In the genomic region with DNA sequence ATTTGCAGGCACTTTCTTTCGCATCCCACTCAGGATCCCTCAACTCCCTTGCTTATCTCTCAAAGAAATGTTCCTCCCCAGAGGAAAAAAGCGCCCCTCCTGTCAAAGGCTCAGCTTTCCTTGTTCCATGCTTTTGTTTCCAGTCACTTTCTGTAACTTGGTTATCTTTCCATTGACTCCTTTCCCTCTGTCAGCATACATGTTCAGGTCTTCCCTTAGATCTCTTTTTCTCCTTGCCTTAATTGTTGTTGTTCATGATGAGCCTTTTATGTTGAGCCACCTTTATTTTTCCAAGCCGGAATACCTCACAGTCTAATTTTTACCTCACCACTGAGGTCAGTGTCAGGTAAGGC, we compare ENCODE assay signal across 9 cellular contexts. TPM values are rescaled to one million over a fixed set of nuclear protein-coding genes. Genes with fewer than 3 reads are reported as not detected.
A peak's percentile ranks its signal among the peaks of the same experiment; 100 is the strongest.
DNase-seq lines count a peak whose midpoint lies in the region; ATAC-seq, FAIRE-seq and TF ChIP-seq lines count a peak whose summit lies in the region.
"Had no signal": no experiment of that assay in that cellular context is flagged by ENCODE, and none has a peak within 500 bp of the region (broad histone marks: within the 10 kb centered on the region; RNA-seq: fewer than 3 reads in every experiment).

No MANE protein-coding gene starts in this region.

- H3K4me1 ChIP-seq in heart right ventricle = peaks cover 0 to 33% (median 25%) of the 10 kb centered on the region in 9 donors
- H3K4me1 ChIP-seq in K562 (replicated peaks in 1 of 2; ENCODE audit: control insufficient read depth in 2 of 2, insufficient read depth in 2 of 2, low read length in 2 of 2) = peaks cover 0 to 10% of the 10 kb centered on the region in 2 experiments; a peak in 3 of 5 replicates
- no peaks in the 10 kb centered on the region for H3K4me1 ChIP-seq in urinary bladder (ENCODE audit: insufficient read depth)

- TF ChIP-seq CTCF in heart right ventricle (IDR thresholded peaks at IDR 0.05) (no peak), K562 (IDR thresholded peaks at IDR 0.05 in 2 of 3, conservative IDR thresholded peaks at IDR 0.05 in 1 of 3; ENCODE audit: insufficient read depth in 2 of 3, low read depth in 1 of 3, low read length in 3 of 3) (no peak)

- H3K9me3 Mint-ChIP-seq in memory B cell = no peaks in the 10 kb centered on the region

- ATAC-seq in heart right ventricle = peak in 2 of 8 donors; percentile 8 to 9
- no peak for ATAC-seq in Right ventricle myocardium inferior
- ATAC-seq in K562 = peak; percentile 5
- ATAC-seq in memory B cell (ENCODE audit: low read depth) = no peak
- no peak for ATAC-seq in GM18909 (IDR thresholded peaks at IDR 0.05; ENCODE audit: poor library complexity, unreplicated experiment)

- no TSS peak for BruUV-seq in K562 (replicated peaks; lab: Mats Ljungman, UMichigan)

- no peak for FAIRE-seq in K562 (lab: Jason Lieb, UNC)
- FAIRE-seq: TTC549 had no signal

- POLR2A ChIA-PET in K562 (lab: Yijun Ruan, JAX) = interaction anchor here (0.6 to 1.7 kb wide), 6 partner anchors 12 to 172 kb away, joined by 3 to 5 read pairs (median 3); no protein-coding TSS in a partner anchor

- H3K4me3 Mint-ChIP-seq in memory B cell = peak overlapping the region; percentile 91

- no peak overlapping the region for H3K27ac Mint-ChIP-seq in memory B cell

- 10 to 21% methylated on average over 3 of the region's 3 CpGs for WGBS in heart right ventricle, 2 donors
- WGBS in K562 (ENCODE audit: insufficient coverage, low coverage, missing lambda C conversion rate) = 12% methylated on average over 3 of the region's 3 CpGs
- WGBS in urinary bladder = 18% methylated on average over 3 of the region's 3 CpGs

- H3K27ac ChIP-seq in heart right ventricle (peak overlapping the region in 6 of 10 donors; percentile 47 to 83 (median 70)), K562 (ENCODE audit: extremely low read depth, low read depth, low read length) (peak overlapping the region; percentile 47), urinary bladder (ENCODE audit: low read depth) (no peak overlapping the region)

- no peaks in the 10 kb centered on the region for H4K20me1 ChIP-seq in K562 (replicated peaks; ENCODE audit: control insufficient read depth, insufficient read depth, low read length)

- TF ChIP-seq EP300 in K562 (IDR thresholded peaks at IDR 0.05; ENCODE audit: low read length) = no peak

- H2AFZ ChIP-seq in K562 (ENCODE audit: low read depth, low read length) = peak overlapping the region; percentile 93

- peaks cover 18% of the 10 kb centered on the region for H3K4me1 Mint-ChIP-seq in memory B cell

- peaks cover 2% of the 10 kb centered on the region for H3K36me3 Mint-ChIP-seq in memory B cell

- H3K27me3 ChIP-seq in heart right ventricle (no peaks in the 10 kb centered on the region), K562 (ENCODE audit: control insufficient read depth in 2 of 2, insufficient read depth in 2 of 2, low read length in 2 of 2) (no peaks in the 10 kb centered on the region)

- no peak for TF ChIP-seq POLR2A in K562 (conservative IDR thresholded peaks at IDR 0.05)

- H3K79me2 ChIP-seq in K562 (ENCODE audit: control insufficient read depth, insufficient read depth, low read length) = peaks cover 22% of the 10 kb centered on the region

- H3K4me3 ChIP-seq in heart right ventricle = peak overlapping the region; percentile 38 to 71 (median 59)
- peak overlapping the region; percentile 53 for H3K4me3 ChIP-seq in K562
- peak overlapping the region; percentile 77 for H3K4me3 ChIP-seq in urinary bladder (ENCODE audit: low read depth, low read length)

- no peak for TF ChIP-seq RAD21 in K562 (CRISPR knock-in tag; conservative IDR thresholded peaks at IDR 0.05 in 1 of 2, IDR thresholded peaks at IDR 0.05 in 1 of 2)

- H3K9ac ChIP-seq in K562 (ENCODE audit: insufficient read depth in 1 of 2, low read depth in 2 of 2, low read length in 2 of 2) = peak overlapping the region; percentile 72 to 83

- CTCF ChIA-PET in K562 (lab: Yijun Ruan, JAX; ENCODE audit: low intra/inter-chr PET ratio) = no interaction called here

- H3K36me3 ChIP-seq in heart right ventricle (peaks cover 0 to 27% (median 12%) of the 10 kb centered on the region in 9 donors), K562 (ENCODE audit: control insufficient read depth, insufficient read depth, low read length) (no peaks in the 10 kb centered on the region), urinary bladder (ENCODE audit: insufficient read depth) (no peaks in the 10 kb centered on the region)

- no peaks in the 10 kb centered on the region for H3K27me3 Mint-ChIP-seq in memory B cell

- intact Hi-C loops in heart right ventricle (cut with DNase I) = loop anchor here in 4 of 10 donors (2.0 to 10.0 kb wide), 3 partner anchors 42 to 169 kb away; no protein-coding TSS in a partner anchor
- intact Hi-C loops in Right ventricle myocardium inferior (cut with DNase I) = loop anchor here (10.0 kb wide), 1 partner anchor 169 kb away; no protein-coding TSS in a partner anchor
- intact Hi-C loops in K562 (cut with micrococcal nuclease) = no loop called here

- H3K9me3 ChIP-seq in heart right ventricle (no peaks in the 10 kb centered on the region), K562 (replicated peaks; ENCODE audit: control insufficient read depth, insufficient read depth, low read depth, low read length) (no peaks in the 10 kb centered on the region)

- in situ Hi-C loops in K562 (cut with MboI) = no loop called here

- no peak for DNase-seq in heart right ventricle
- no peak for DNase-seq in Right ventricle myocardium inferior (ENCODE audit: missing footprints)
- DNase-seq in K562 (ENCODE audit: extremely low read depth in 1 of 4, low spot score in 3 of 4) = peak in 3 of 4 experiments; percentile 34 to 44 (median 37)
- DNase-seq in memory B cell (ENCODE audit: low spot score in 2 of 2) = no peak
- DNase-seq in SKM-1 (lab: John Stamatoyannopoulos, UW; ENCODE audit: unreplicated experiment) = no peak
- no peak for DNase-seq in activated CD4-positive, alpha-beta T cell treated with anti-CD3 and anti-CD28 coated beads, Interleukin-2, amount 50 U/mL, for 48 hours

- peak overlapping the region; percentile 86 for H3K4me2 ChIP-seq in K562 (ENCODE audit: insufficient read depth, low read length)

- H3K9me1 ChIP-seq in K562 (ENCODE audit: control insufficient read depth, insufficient read depth, low read length) = no peaks in the 10 kb centered on the region

TF ChIP-seq in K562, 482 proteins besides CTCF, POLR2A, EP300 and RAD21 (continues in another document):
- TF ChIP-seq SMARCA4 (IDR thresholded peaks at IDR 0.05) = peak; percentile 43; the same call in 1 of the 2 replicates
- TF ChIP-seq, protein P1, sequence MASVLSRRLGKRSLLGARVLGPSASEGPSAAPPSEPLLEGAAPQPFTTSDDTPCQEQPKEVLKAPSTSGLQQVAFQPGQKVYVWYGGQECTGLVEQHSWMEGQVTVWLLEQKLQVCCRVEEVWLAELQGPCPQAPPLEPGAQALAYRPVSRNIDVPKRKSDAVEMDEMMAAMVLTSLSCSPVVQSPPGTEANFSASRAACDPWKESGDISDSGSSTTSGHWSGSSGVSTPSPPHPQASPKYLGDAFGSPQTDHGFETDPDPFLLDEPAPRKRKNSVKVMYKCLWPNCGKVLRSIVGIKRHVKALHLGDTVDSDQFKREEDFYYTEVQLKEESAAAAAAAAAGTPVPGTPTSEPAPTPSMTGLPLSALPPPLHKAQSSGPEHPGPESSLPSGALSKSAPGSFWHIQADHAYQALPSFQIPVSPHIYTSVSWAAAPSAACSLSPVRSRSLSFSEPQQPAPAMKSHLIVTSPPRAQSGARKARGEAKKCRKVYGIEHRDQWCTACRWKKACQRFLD (CRISPR knock-in tag; IDR thresholded peaks at IDR 0.05) = 0 out of 2 replicates have a peak, but pooled peaks have one; percentile 15
- TF ChIP-seq SRSF7 (optimal IDR thresholded peaks at IDR 0.05; ENCODE audit: low read depth, low read length) = no peak
- 0 out of 2 replicates have a peak, but pooled peaks have one; percentile 31 for TF ChIP-seq HDGF (IDR thresholded peaks at IDR 0.05)
- no peak for TF ChIP-seq NFE2L1 (tag; IDR thresholded peaks at IDR 0.05; ENCODE audit: borderline replicate concordance, low read depth)
- TF ChIP-seq BRCA1 (IDR thresholded peaks at IDR 0.05) = no peak
- TF ChIP-seq BRCA1 (CRISPR knock-in tag; IDR thresholded peaks at IDR 0.05) = no peak
- TF ChIP-seq, protein P2, sequence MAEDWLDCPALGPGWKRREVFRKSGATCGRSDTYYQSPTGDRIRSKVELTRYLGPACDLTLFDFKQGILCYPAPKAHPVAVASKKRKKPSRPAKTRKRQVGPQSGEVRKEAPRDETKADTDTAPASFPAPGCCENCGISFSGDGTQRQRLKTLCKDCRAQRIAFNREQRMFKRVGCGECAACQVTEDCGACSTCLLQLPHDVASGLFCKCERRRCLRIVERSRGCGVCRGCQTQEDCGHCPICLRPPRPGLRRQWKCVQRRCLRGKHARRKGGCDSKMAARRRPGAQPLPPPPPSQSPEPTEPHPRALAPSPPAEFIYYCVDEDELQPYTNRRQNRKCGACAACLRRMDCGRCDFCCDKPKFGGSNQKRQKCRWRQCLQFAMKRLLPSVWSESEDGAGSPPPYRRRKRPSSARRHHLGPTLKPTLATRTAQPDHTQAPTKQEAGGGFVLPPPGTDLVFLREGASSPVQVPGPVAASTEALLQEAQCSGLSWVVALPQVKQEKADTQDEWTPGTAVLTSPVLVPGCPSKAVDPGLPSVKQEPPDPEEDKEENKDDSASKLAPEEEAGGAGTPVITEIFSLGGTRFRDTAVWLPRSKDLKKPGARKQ (CRISPR knock-in tag; IDR thresholded peaks at IDR 0.05) = no peak

RNA-seq across cellular contexts. Expression of a gene that starts 46.5 kb away (rescaled TPM):
- total RNA-seq in heart right ventricle (10 to 100 TPM; 11.2 to 27.4 (median 15.4) TPM), Right ventricle myocardium inferior (35.3 TPM), K562 (2014; rRNA removed) (not detected in 2 replicates), K562 (2014; rRNA removed; fragmentation: Illumina TruSeq; extraction: Trizol) (not detected in 2 replicates), K562 (2015; rRNA removed; fragmentation: Illumina TruSeq; extraction: Trizol) (not detected in 2 replicates), K562 (2021) (0.09 TPM in 1 of 2 replicates, not detected in the other), urinary bladder (17.1 TPM)
- polyA plus RNA-seq in heart right ventricle (10 to 100 TPM; 11.4 to 17.3 TPM), K562 (2011; rRNA removed) (not detected in 2 replicates), K562 (2014; fragmentation: Illumina TruSeq; extraction: Trizol) (not detected in 2 replicates), K562 (2014; fragmentation: Nextera tagmentation; extraction: Ambion mirVana) (not detected), K562 (2014; rRNA removed) (not detected in 2 replicates), urinary bladder (224 TPM)
- not detected in 2 replicates for total RNA-seq in K562 (2011; cell fraction: chromatin; rRNA removed; ENCODE audit: low replicate concordance)
- total RNA-seq in K562 (2011; cell fraction: nucleolus; rRNA removed) = not detected in 2 replicates
- total RNA-seq in K562 (2011; cell fraction: nucleoplasm; rRNA removed) = not detected in 2 replicates
- not detected in 2 replicates for polyA plus RNA-seq in K562 (2011; cell fraction: cytosol; rRNA removed)
- not detected in 2 replicates for polyA plus RNA-seq in K562 (2011; cell fraction: nucleus; rRNA removed)
- polyA plus RNA-seq in K562 (2012) = not detected in 2 replicates
- polyA minus RNA-seq in K562 (2011; rRNA and poly(A)+ RNA removed) = not detected in 2 replicates
- polyA minus RNA-seq in K562 (2011; cell fraction: cytosol; rRNA and poly(A)+ RNA removed) = not detected in 2 replicates
- polyA minus RNA-seq in K562 (2011; cell fraction: nucleus; rRNA and poly(A)+ RNA removed) = not detected in 2 replicates

Comparison
In these comparisons a context has a peak if more than half of its experiments do, and no peak if none do; other contexts are left out.
1. DNase-seq: peak in K562 (3 of 4); none in heart right ventricle (0 of 2), Right ventricle myocardium inferior (single experiment), memory B cell (0 of 2), SKM-1 (single experiment) and activated CD4-positive, alpha-beta T cell treated with anti-CD3 and anti-CD28 coated beads, Interleukin-2, amount 50 U/mL, for 48 hours (0 of 2).
2. RNA of a gene that starts 46.5 kb away (total RNA-seq): 35.3 TPM in Right ventricle myocardium inferior (single experiment), 17.1 TPM in urinary bladder (single experiment) and 11.2 to 27.4 TPM in heart right ventricle; 0.09 TPM in K562; every median in the first group is over 10 times any median in the second.
3. Peak in every context shown above with its lines, with median percentiles within 50 percentile points of each other: H3K4me3 ChIP-seq.